Comparison of ENCODE assay signal across 33 cellular contexts in genomic region chr16:88974641-88975215, GRCh38. TPM values are rescaled to one million over a fixed set of nuclear protein-coding genes. Genes with fewer than 3 reads are reported as not detected.
DNase-seq lines count a peak whose midpoint lies in the region; ATAC-seq and TF ChIP-seq lines count a peak whose summit lies in the region.
"Had no signal": no experiment of that assay in that cellular context is flagged by ENCODE, and none has a peak within 500 bp of the region (broad histone marks: within the 10 kb centered on the region; RNA-seq: fewer than 3 reads in every experiment).

No MANE protein-coding gene starts in this region.

- TF ChIP-seq CTCF in GM13977 (IDR thresholded peaks at IDR 0.05; ENCODE audit: extremely low read depth, insufficient read depth, missing control alignments): no peak
- no peak for TF ChIP-seq CTCF in OCI-LY7 (conservative IDR thresholded peaks at IDR 0.05; ENCODE audit: low read length)
- no peak for TF ChIP-seq CTCF in ascending aorta (IDR thresholded peaks at IDR 0.05)

- H3K9me2 ChIP-seq in OCI-LY7 (ENCODE audit: insufficient read depth, low read length): no peaks in the 10 kb centered on the region

- no peak for DNase-seq in CD8-positive, alpha-beta memory T cell
- DNase-seq in GM13977 (ENCODE audit: low spot score) (peak; percentile 34), OCI-LY7 (ENCODE audit: low spot score) (no peak), naive B cell (no peak), ascending aorta (ENCODE audit: low spot score in 2 of 2) (no peak)
- no peak for DNase-seq in activated CD4-positive, alpha-beta T cell treated with anti-CD3 and anti-CD28 coated beads, Interleukin-2, amount 50 U/mL, for 4 hours
- DNase-seq in activated CD4-positive, alpha-beta T cell treated with anti-CD3 and anti-CD28 coated beads, Interleukin-2, amount 50 U/mL, for 48 hours: no peak
- DNase-seq in NK-92 treated with Interleukin-12 subunit alpha and Interleukin-12 subunit beta, amount 100 ng/mL, for 24 hours (lab: John Stamatoyannopoulos, UW): no peak
- DNase-seq: activated CD4-positive, alpha-beta T cell treated with anti-CD3 and anti-CD28 coated beads, Interleukin-2, amount 50 U/mL, for 1 hour; activated CD8-positive, alpha-beta memory T cell treated with anti-CD3 and anti-CD28 coated beads, Interleukin-2, amount 50 U/mL, for 48 hours; activated naive CD8-positive, alpha-beta T cell treated with anti-CD3 and anti-CD28 coated beads, Interleukin-2, amount 10 ng/mL, durations not matched to agents 7 days and 5 days; CD4-positive, alpha-beta memory T cell; DMS53; effector CD8-positive, alpha-beta T cell; foreskin melanocyte; H7; immature natural killer cell; midbrain; NCI-H1694 treated with DMSO at 0.1 percent for 48 hours; NCI-H69; PC-3; SIG-M5; stimulated activated CD4-positive, alpha-beta T cell treated with anti-CD3 and anti-CD28 coated beads, Interleukin-2, amount 100 ng/mL, for 24 hours; stimulated activated naive CD4-positive, alpha-beta T cell; tibial artery had no signal

- intact Hi-C loops in OCI-LY7 (cut with micrococcal nuclease; ENCODE audit: unreplicated experiment): no loop called here
- intact Hi-C loops in ascending aorta (cut with DNase I): no loop called here

- H3K4me3 Mint-ChIP-seq in CD8-positive, alpha-beta memory T cell: no peak overlapping the region
- peak overlapping the region; percentile 78 to 94 (median 92) for H3K4me3 Mint-ChIP-seq in naive B cell
- H3K4me3 Mint-ChIP-seq: activated naive CD8-positive, alpha-beta T cell treated with anti-CD3 and anti-CD28 coated beads, Interleukin-2, amount 10 ng/mL, durations not matched to agents 7 days and 5 days; CD4-positive, alpha-beta memory T cell; neural crest cell; T-helper 1 cell treated with Interleukin-12 subunit alpha and Interleukin-12 subunit beta and Interleukin-4 antibody, amounts not matched to agents 30 μg/mL and 1 μg/mL, for 36 hours had no signal

- no peaks in the 10 kb centered on the region for H3K79me2 ChIP-seq in OCI-LY7 (ENCODE audit: insufficient read depth, low read depth, low read length)
- H3K79me2 ChIP-seq: hepatocyte had no signal

- H3K9me3 Mint-ChIP-seq in CD8-positive, alpha-beta memory T cell: no peaks in the 10 kb centered on the region
- H3K9me3 Mint-ChIP-seq in naive B cell: peaks cover 0 to 1% (median 0%) of the 10 kb centered on the region in 7 donors
- H3K9me3 Mint-ChIP-seq: activated naive CD8-positive, alpha-beta T cell treated with anti-CD3 and anti-CD28 coated beads, Interleukin-2, amount 10 ng/mL, durations not matched to agents 7 days and 5 days; activated T-helper 2 cell treated with anti-CD3 and anti-CD28 coated beads, Interferon-gamma antibody, Interleukin-2, Interleukin-4, amounts not matched to agents 10 μg/mL and 5 μg/mL and 100 μg/mL, durations not matched to agents 14 hours and 24 hours and 36 hours; CD4-positive, alpha-beta memory T cell; immature natural killer cell; neural crest cell; T-helper 1 cell treated with Interleukin-12 subunit alpha and Interleukin-12 subunit beta and Interleukin-4 antibody, amounts not matched to agents 30 μg/mL and 1 μg/mL, for 36 hours had no signal

- H3K36me3 Mint-ChIP-seq in CD8-positive, alpha-beta memory T cell: no peaks in the 10 kb centered on the region
- H3K36me3 Mint-ChIP-seq in naive B cell: no peaks in the 10 kb centered on the region
- H3K36me3 Mint-ChIP-seq: activated naive CD8-positive, alpha-beta T cell treated with anti-CD3 and anti-CD28 coated beads, Interleukin-2, amount 10 ng/mL, durations not matched to agents 7 days and 5 days; CD4-positive, alpha-beta memory T cell; immature natural killer cell had no signal

- H3K27me3 ChIP-seq in CD8-positive, alpha-beta memory T cell (ENCODE audit: insufficient read depth, low read length, poor library complexity, severe bottlenecking): peaks cover 3% of the 10 kb centered on the region
- no peaks in the 10 kb centered on the region for H3K27me3 ChIP-seq in ascending aorta
- H3K27me3 ChIP-seq: hepatocyte had no signal

- H3K4me1 ChIP-seq in CD8-positive, alpha-beta memory T cell (ENCODE audit: insufficient read depth, low read length): no peaks in the 10 kb centered on the region
- H3K4me1 ChIP-seq in OCI-LY7 (ENCODE audit: insufficient read depth, low read length, poor library complexity, severe bottlenecking) (peaks cover 100% of the 10 kb centered on the region), ascending aorta (no peaks in the 10 kb centered on the region)
- H3K4me1 ChIP-seq: psoas muscle, tibial artery had no signal

- H4K20me1 ChIP-seq in OCI-LY7 (ENCODE audit: insufficient read depth, low read length): no peaks in the 10 kb centered on the region

- CTCF ChIA-PET in CD8-positive, alpha-beta memory T cell (lab: Charles Lee): no interaction called here
- CTCF ChIA-PET in OCI-LY7 (lab: Charles Lee; ENCODE audit: unreplicated experiment): no interaction called here

- no peak overlapping the region for H3K27ac Mint-ChIP-seq in CD8-positive, alpha-beta memory T cell
- H3K27ac Mint-ChIP-seq in naive B cell: peak overlapping the region; percentile 70 to 94 (median 85)
- H3K27ac Mint-ChIP-seq: activated naive CD8-positive, alpha-beta T cell treated with anti-CD3 and anti-CD28 coated beads, Interleukin-2, amount 10 ng/mL, durations not matched to agents 7 days and 5 days; activated T-helper 2 cell treated with anti-CD3 and anti-CD28 coated beads, Interferon-gamma antibody, Interleukin-2, Interleukin-4, amounts not matched to agents 10 μg/mL and 5 μg/mL and 100 μg/mL, durations not matched to agents 14 hours and 24 hours and 36 hours; immature natural killer cell; T-helper 1 cell treated with Interleukin-12 subunit alpha and Interleukin-12 subunit beta and Interleukin-4 antibody, amounts not matched to agents 30 μg/mL and 1 μg/mL, for 36 hours had no signal

- peak overlapping the region; percentile 88 for H3K27ac ChIP-seq in CD8-positive, alpha-beta memory T cell (ENCODE audit: low read depth, low read length)
- H3K27ac ChIP-seq in OCI-LY7 (ENCODE audit: low read depth, low read length, poor library complexity, severe bottlenecking) (peak overlapping the region; percentile 91), ascending aorta (no peak overlapping the region)
- H3K27ac ChIP-seq: hepatocyte, psoas muscle, tibial artery had no signal

- no peak overlapping the region for H2AFZ ChIP-seq in OCI-LY7 (ENCODE audit: low read length)
- H2AFZ ChIP-seq: hepatocyte had no signal

- no peak overlapping the region for H3K4me3 ChIP-seq in CD8-positive, alpha-beta memory T cell (ENCODE audit: low read length)
- H3K4me3 ChIP-seq in OCI-LY7 (ENCODE audit: low read depth, low read length, poor library complexity, severe bottlenecking): peak overlapping the region; percentile 60
- H3K4me3 ChIP-seq in ascending aorta: no peak overlapping the region
- H3K4me3 ChIP-seq: hepatocyte, tibial artery had no signal

- H3K9me3 ChIP-seq in CD8-positive, alpha-beta memory T cell (ENCODE audit: low read length): no peaks in the 10 kb centered on the region
- H3K9me3 ChIP-seq in OCI-LY7 (ENCODE audit: low read length) (no peaks in the 10 kb centered on the region), ascending aorta (no peaks in the 10 kb centered on the region)
- H3K9me3 ChIP-seq: psoas muscle, tibial artery had no signal

- peaks cover 10 to 37% of the 10 kb centered on the region in 2 donors for H3K27me3 Mint-ChIP-seq in CD8-positive, alpha-beta memory T cell
- no peaks in the 10 kb centered on the region for H3K27me3 Mint-ChIP-seq in naive B cell

- no peaks in the 10 kb centered on the region for H3K4me1 Mint-ChIP-seq in CD8-positive, alpha-beta memory T cell
- peaks cover 68 to 92% (median 85%) of the 10 kb centered on the region in 3 donors for H3K4me1 Mint-ChIP-seq in naive B cell
- H3K4me1 Mint-ChIP-seq: activated naive CD8-positive, alpha-beta T cell treated with anti-CD3 and anti-CD28 coated beads, Interleukin-2, amount 10 ng/mL, durations not matched to agents 7 days and 5 days had no signal

- BruUV-seq in OCI-LY7 (replicated peaks; lab: Mats Ljungman, UMichigan): no TSS peak

- in situ Hi-C loops in GM13977 (cut with MboI; ENCODE audit: low pct_unique_long_range_greater_than_20kb, low sequenced_read_pairs, unreplicated experiment): no loop called here

- ATAC-seq in naive B cell (ENCODE audit: low read depth in 2 of 2): no peak
- ATAC-seq: left lobe of liver, PC-3, psoas muscle had no signal

- peak overlapping the region; percentile 75 for H3K4me2 ChIP-seq in OCI-LY7 (ENCODE audit: low read length)
- H3K4me2 ChIP-seq: hepatocyte had no signal

- POLR2A ChIA-PET in CD8-positive, alpha-beta memory T cell (lab: Charles Lee): no interaction called here
- POLR2A ChIA-PET in OCI-LY7 (lab: Charles Lee): no interaction called here

- H3K36me3 ChIP-seq in CD8-positive, alpha-beta memory T cell (ENCODE audit: insufficient read depth, low read length): no peaks in the 10 kb centered on the region
- H3K36me3 ChIP-seq in OCI-LY7 (ENCODE audit: insufficient read depth, low read length) (no peaks in the 10 kb centered on the region), ascending aorta (no peaks in the 10 kb centered on the region)
- H3K36me3 ChIP-seq: tibial artery had no signal

RNA-seq across cellular contexts. Expression of gene CBFA2T3, which starts 2.3 kb away (rescaled TPM):
- total RNA-seq in CD8-positive, alpha-beta memory T cell: under 1 TPM in 1 of 2 experiments, not detected in 1; 0.22 TPM
- polyA plus RNA-seq in CD8-positive, alpha-beta memory T cell: not detected
- 1.1 and 2.2 TPM in 2 replicates for total RNA-seq in OCI-LY7 (2014; rRNA removed; shearing (Covaris generic))
- 30.8 and 48.0 TPM in 2 replicates for total RNA-seq in OCI-LY7 (2022)
- 10 to 100 TPM in 3 of 6 donors, 1 to 10 TPM in 2, under 1 TPM in 1; 0.14 to 19.0 (median 10.0) TPM for polyA plus RNA-seq in naive B cell (ENCODE audit: low read depth in 6 of 6)
- 32.8 TPM for total RNA-seq in ascending aorta
- total RNA-seq: chondrocyte, PC-3 had no signal
- polyA plus RNA-seq: AG04450 had no signal

Comparison
In these comparisons a context has a peak if more than half of its experiments do, and no peak if none do; other contexts are left out.
1. H3K27ac ChIP-seq: peak in CD8-positive, alpha-beta memory T cell (single experiment) and OCI-LY7 (single experiment); none in ascending aorta (0 of 2).
2. H3K27ac Mint-ChIP-seq: peak in naive B cell (6 of 6); none in CD8-positive, alpha-beta memory T cell (0 of 8).
3. H3K4me3 Mint-ChIP-seq: peak in naive B cell (8 of 8); none in CD8-positive, alpha-beta memory T cell (0 of 7).